25 cellular contexts compared by ENCODE assay signal in genomic region chr10:88048312-88048711, GRCh38.
A peak's percentile ranks its signal among the peaks of the same experiment; 100 is the strongest.
DNase-seq lines count a peak whose midpoint lies in the region; ATAC-seq, FAIRE-seq and TF ChIP-seq lines count a peak whose summit lies in the region.
"Had no signal": no experiment of that assay in that cellular context is flagged by ENCODE, and none has a peak within 500 bp of the region (broad histone marks: within the 10 kb centered on the region; RNA-seq: fewer than 3 reads in every experiment).

No MANE protein-coding gene starts in this region.

- H3K27ac Mint-ChIP-seq in neural crest cell (ENCODE audit: unreplicated experiment) = peak overlapping the region; percentile 8
- no peak overlapping the region for H3K27ac Mint-ChIP-seq in activated T-helper 17 cell treated with anti-CD3 and anti-CD28 coated beads, Interleukin-2, amount 50 U/mL, for 72 hours
- H3K27ac Mint-ChIP-seq in natural killer cell = no peak overlapping the region
- H3K27ac Mint-ChIP-seq: CD4-positive, alpha-beta T cell had no signal

- ATAC-seq in K562 (no peak), mucosa of descending colon (no peak), natural killer cell (no peak)
- no peak for ATAC-seq in activated T-helper 17 cell treated with anti-CD3 and anti-CD28 coated beads, Interleukin-2, amount 50 U/mL, for 72 hours (replicated peaks)
- ATAC-seq: Panc1 had no signal

- H4K20me1 ChIP-seq in K562 (replicated peaks; ENCODE audit: control insufficient read depth, insufficient read depth, low read length) = no peaks in the 10 kb centered on the region
- H4K20me1 ChIP-seq: BLaER1 had no signal

- H3K4me2 ChIP-seq in K562 (ENCODE audit: insufficient read depth, low read length) = no peak overlapping the region
- H3K4me2 ChIP-seq: BLaER1, KMS-11 had no signal

- H3K9me3 ChIP-seq in K562 (replicated peaks; ENCODE audit: control insufficient read depth, insufficient read depth, low read depth, low read length) (no peaks in the 10 kb centered on the region), mucosa of descending colon (no peaks in the 10 kb centered on the region)
- H3K9me3 ChIP-seq: BLaER1, Caco-2, SJCRH30 had no signal

- H3K36me3 ChIP-seq in K562 (ENCODE audit: control insufficient read depth, insufficient read depth, low read length) (no peaks in the 10 kb centered on the region), mucosa of descending colon (ENCODE audit: low read depth) (no peaks in the 10 kb centered on the region)
- H3K36me3 ChIP-seq: BLaER1, SJCRH30 had no signal

- FAIRE-seq in H54 (lab: Jason Lieb, UNC) (peak; percentile 60), K562 (lab: Jason Lieb, UNC) (no peak)
- FAIRE-seq: G401.6, GM12892, H1 had no signal

- in situ Hi-C loops in K562 (cut with MboI) = no loop called here

- CTCF ChIA-PET in K562 (lab: Yijun Ruan, JAX; ENCODE audit: low intra/inter-chr PET ratio) = no interaction called here

- intact Hi-C loops in K562 (cut with micrococcal nuclease) (no loop called here), mucosa of descending colon (cut with DNase I, micrococcal nuclease) (no loop called here), natural killer cell (cut with micrococcal nuclease) (no loop called here)

- H3K27me3 Mint-ChIP-seq in neural crest cell (ENCODE audit: low read depth) = no peaks in the 10 kb centered on the region
- H3K27me3 Mint-ChIP-seq in activated T-helper 17 cell treated with anti-CD3 and anti-CD28 coated beads, Interleukin-2, amount 50 U/mL, for 72 hours = peaks cover 3% of the 10 kb centered on the region
- peaks cover 18 to 19% of the 10 kb centered on the region in 2 donors for H3K27me3 Mint-ChIP-seq in natural killer cell (ENCODE audit: low read depth in 2 of 2)
- H3K27me3 Mint-ChIP-seq: CD4-positive, alpha-beta T cell had no signal

- DNase-seq in H54 (ENCODE audit: insufficient read length, low spot score) = no peak
- no peak for DNase-seq in K562 (ENCODE audit: extremely low read depth in 1 of 4, low spot score in 3 of 4)
- no peak for DNase-seq in neural crest cell (ENCODE audit: low read depth, low spot score)
- no peak for DNase-seq in NCI-H774 (lab: John Stamatoyannopoulos, UW)
- no peak for DNase-seq in mucosa of descending colon
- no peak for DNase-seq in natural killer cell
- DNase-seq: Caco-2; CD4-positive, alpha-beta T cell; DMS 273 treated with DMSO at 0.1 percent for 48 hours; DMS79 treated with DMSO at 0.1 percent for 48 hours; MV-4-11; NCI-H1105 treated with DMSO at 0.1 percent for 48 hours; NCI-H2029 treated with DMSO at 0.1 percent for 48 hours; NCI-H226; NCI-H510A treated with DMSO at 0.1 percent for 48 hours; NCI-H82; SJCRH30 had no signal

- H3K4me1 Mint-ChIP-seq in neural crest cell (peaks cover 11% of the 10 kb centered on the region), natural killer cell (peaks cover 0 to 14% of the 10 kb centered on the region in 2 donors)
- no peaks in the 10 kb centered on the region for H3K4me1 Mint-ChIP-seq in activated T-helper 17 cell treated with anti-CD3 and anti-CD28 coated beads, Interleukin-2, amount 50 U/mL, for 72 hours

- TF ChIP-seq POLR2A in H54 (IDR thresholded peaks at IDR 0.05; ENCODE audit: low read depth, low read length) (no peak), K562 (conservative IDR thresholded peaks at IDR 0.05) (no peak)

- H3K36me3 Mint-ChIP-seq in neural crest cell (ENCODE audit: low read depth) (no peaks in the 10 kb centered on the region), natural killer cell (no peaks in the 10 kb centered on the region)
- H3K36me3 Mint-ChIP-seq in activated T-helper 17 cell treated with anti-CD3 and anti-CD28 coated beads, Interleukin-2, amount 50 U/mL, for 72 hours (ENCODE audit: low read depth) = no peaks in the 10 kb centered on the region

- H3K27ac ChIP-seq in K562 (ENCODE audit: extremely low read depth, low read depth, low read length) = no peak overlapping the region
- H3K27ac ChIP-seq: BLaER1, HL-60, KMS-11, SJCRH30 had no signal

- no peaks in the 10 kb centered on the region for H3K27me3 ChIP-seq in K562 (ENCODE audit: control insufficient read depth in 2 of 2, insufficient read depth in 2 of 2, low read length in 2 of 2)
- H3K27me3 ChIP-seq: BLaER1, SJCRH30 had no signal

- no TSS peak for BruUV-seq in K562 (replicated peaks; lab: Mats Ljungman, UMichigan)

- H3K9ac ChIP-seq in K562 (ENCODE audit: insufficient read depth in 1 of 2, low read depth in 2 of 2, low read length in 2 of 2) = no peak overlapping the region
- H3K9ac ChIP-seq: BLaER1, KMS-11 had no signal

- H3K4me3 Mint-ChIP-seq in neural crest cell = no peak overlapping the region
- H3K4me3 Mint-ChIP-seq in activated T-helper 17 cell treated with anti-CD3 and anti-CD28 coated beads, Interleukin-2, amount 50 U/mL, for 72 hours = no peak overlapping the region
- no peak overlapping the region for H3K4me3 Mint-ChIP-seq in natural killer cell
- H3K4me3 Mint-ChIP-seq: CD4-positive, alpha-beta T cell had no signal

- POLR2A ChIA-PET in K562 (lab: Yijun Ruan, JAX) = interaction anchor here (0.6 kb wide), 1 partner anchor 207 kb away, joined by 6 read pairs; no protein-coding TSS in a partner anchor

- H3K79me2 ChIP-seq in K562 (ENCODE audit: control insufficient read depth, insufficient read depth, low read length) = no peaks in the 10 kb centered on the region

- TF ChIP-seq CTCF in K562 (IDR thresholded peaks at IDR 0.05 in 2 of 3, conservative IDR thresholded peaks at IDR 0.05 in 1 of 3; ENCODE audit: insufficient read depth in 2 of 3, low read depth in 1 of 3, low read length in 3 of 3) (no peak), neural crest cell (conservative IDR thresholded peaks at IDR 0.05) (no peak), mucosa of descending colon (IDR thresholded peaks at IDR 0.05) (no peak), natural killer cell (IDR thresholded peaks at IDR 0.05) (no peak)

- H3K9me1 ChIP-seq in K562 (ENCODE audit: control insufficient read depth, insufficient read depth, low read length) = no peaks in the 10 kb centered on the region

- 0% methylated on average over 1 of the region's 1 CpG for WGBS in K562 (ENCODE audit: insufficient coverage, low coverage, missing lambda C conversion rate)

- H3K4me3 ChIP-seq in K562 = no peak overlapping the region
- H3K4me3 ChIP-seq in mucosa of descending colon = no peak overlapping the region
- H3K4me3 ChIP-seq: BLaER1, SJCRH30 had no signal

- no peaks in the 10 kb centered on the region for H3K4me1 ChIP-seq in K562 (replicated peaks in 1 of 2; ENCODE audit: control insufficient read depth in 2 of 2, insufficient read depth in 2 of 2, low read length in 2 of 2)
- H3K4me1 ChIP-seq in mucosa of descending colon (ENCODE audit: low read depth) = no peaks in the 10 kb centered on the region
- H3K4me1 ChIP-seq: Caco-2, SJCRH30 had no signal

- no peak overlapping the region for H2AFZ ChIP-seq in K562 (ENCODE audit: low read depth, low read length)

- TF ChIP-seq EP300 in K562 (IDR thresholded peaks at IDR 0.05; ENCODE audit: low read length) = no peak

- H3K9me3 Mint-ChIP-seq in neural crest cell (peaks cover 8% of the 10 kb centered on the region), natural killer cell (no peaks in the 10 kb centered on the region)
- H3K9me3 Mint-ChIP-seq in activated T-helper 17 cell treated with anti-CD3 and anti-CD28 coated beads, Interleukin-2, amount 50 U/mL, for 72 hours = peaks cover 4% of the 10 kb centered on the region
- H3K9me3 Mint-ChIP-seq: CD4-positive, alpha-beta T cell had no signal

- no peak for TF ChIP-seq RAD21 in K562 (CRISPR knock-in tag; conservative IDR thresholded peaks at IDR 0.05 in 1 of 2, IDR thresholded peaks at IDR 0.05 in 1 of 2)

TF ChIP-seq in K562, 482 proteins besides CTCF, POLR2A, EP300 and RAD21 (continues in another document):
- TF ChIP-seq FOXP4 (CRISPR knock-in tag; IDR thresholded peaks at IDR 0.05; ENCODE audit: borderline replicate concordance) (no peak), ATF3 (IDR thresholded peaks at IDR 0.05) (peak; percentile 28; the same call in 1 of the 2 replicates), ATF3 (CRISPR knock-in tag; conservative IDR thresholded peaks at IDR 0.05) (no peak), FOXA3 (CRISPR knock-in tag; conservative IDR thresholded peaks at IDR 0.05 in 1 of 2, IDR thresholded peaks at IDR 0.05 in 1 of 2) (no peak), CEBPG (CRISPR knock-in tag; IDR thresholded peaks at IDR 0.05) (no peak), CEBPG (tag; conservative IDR thresholded peaks at IDR 0.05 in 1 of 2, IDR thresholded peaks at IDR 0.05 in 1 of 2) (peak in 1 of 2 experiments; percentile 67; a peak in 2 of 4 replicates)
